14 cellular contexts compared by ENCODE assay signal in the genomic region with DNA sequence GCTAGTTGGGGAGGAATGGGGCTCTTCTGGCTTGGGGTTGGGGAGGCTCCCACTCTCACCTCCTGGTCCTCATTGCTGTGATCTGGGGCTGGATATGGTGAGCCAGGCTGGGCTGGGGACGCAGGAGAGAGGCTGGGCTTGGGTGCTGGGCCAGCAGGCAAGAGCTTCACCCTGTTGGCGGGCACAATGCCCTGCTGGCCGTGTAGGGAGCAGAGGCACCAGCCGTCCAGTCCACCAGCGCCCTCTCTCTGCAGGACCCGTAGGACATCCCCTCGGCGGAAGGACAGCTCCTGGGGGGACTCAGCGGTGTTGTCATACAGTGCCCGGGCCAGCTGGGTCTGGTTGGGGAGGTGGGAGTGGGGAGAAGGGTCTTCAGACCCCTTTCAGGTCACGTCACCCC. TPM values are rescaled to one million over a fixed set of nuclear protein-coding genes. Genes with fewer than 3 reads are reported as not detected.
DNase-seq lines count a peak whose midpoint lies in the region; ATAC-seq and TF ChIP-seq lines count a peak whose summit lies in the region.
"Had no signal": no experiment of that assay in that cellular context is flagged by ENCODE, and none has a peak within 500 bp of the region (broad histone marks: within the 10 kb centered on the region; RNA-seq: fewer than 3 reads in every experiment).

No MANE protein-coding gene starts in this region.

- peaks cover 57% of the 10 kb centered on the region for H3K36me3 ChIP-seq in endodermal cell (ENCODE audit: control insufficient read depth, insufficient read depth, low read length)
- H3K36me3 ChIP-seq in neural progenitor cell = peaks cover 3% of the 10 kb centered on the region

- TF ChIP-seq POLR2A in NB4 (IDR thresholded peaks at IDR 0.05; ENCODE audit: extremely low read depth, insufficient read length) = no peak

- no peak for ATAC-seq in GM21515 (IDR thresholded peaks at IDR 0.05; ENCODE audit: unreplicated experiment)
- ATAC-seq: stimulated activated memory B cell treated with anti-CD40 and anti-IgM and Interleukin-4, amounts not matched to agents 10 μg/mL and 1 μg/mL and 100 μg/mL, for 72 hours had no signal

- H3K4me1 ChIP-seq in endodermal cell (ENCODE audit: control insufficient read depth, insufficient read depth, low read length) (peaks cover 5% of the 10 kb centered on the region), neural progenitor cell (peaks cover 19% of the 10 kb centered on the region)

- H3K79me2 ChIP-seq in neural progenitor cell (ENCODE audit: low read depth) = peaks cover 47% of the 10 kb centered on the region

- H3K27ac Mint-ChIP-seq in endodermal cell = no peak overlapping the region
- H3K27ac Mint-ChIP-seq in neural progenitor cell = no peak overlapping the region
- H3K27ac Mint-ChIP-seq in activated naive CD8-positive, alpha-beta T cell treated with anti-CD3 and anti-CD28 coated beads for 36 hours = no peak overlapping the region
- H3K27ac Mint-ChIP-seq: stimulated activated memory B cell treated with anti-CD40 and anti-IgM and Interleukin-4, amounts not matched to agents 10 μg/mL and 1 μg/mL and 100 μg/mL, for 72 hours had no signal

- H3K9me3 Mint-ChIP-seq in endodermal cell (no peaks in the 10 kb centered on the region), neural progenitor cell (no peaks in the 10 kb centered on the region)
- H3K9me3 Mint-ChIP-seq in activated naive CD8-positive, alpha-beta T cell treated with anti-CD3 and anti-CD28 coated beads for 36 hours = no peaks in the 10 kb centered on the region
- H3K9me3 Mint-ChIP-seq: stimulated activated memory B cell treated with anti-CD40 and anti-IgM and Interleukin-4, amounts not matched to agents 10 μg/mL and 1 μg/mL and 100 μg/mL, for 72 hours had no signal

- H3K27me3 Mint-ChIP-seq in endodermal cell (ENCODE audit: insufficient read depth) = no peaks in the 10 kb centered on the region
- H3K27me3 Mint-ChIP-seq in neural progenitor cell (ENCODE audit: insufficient read depth, low read depth) = peaks cover 9% of the 10 kb centered on the region
- H3K27me3 Mint-ChIP-seq in activated naive CD8-positive, alpha-beta T cell treated with anti-CD3 and anti-CD28 coated beads for 36 hours = peaks cover 18% of the 10 kb centered on the region

- H3K27me3 ChIP-seq in endodermal cell (ENCODE audit: control insufficient read depth, insufficient read depth, low read length, poor library complexity, severe bottlenecking) = no peaks in the 10 kb centered on the region
- H3K27me3 ChIP-seq in neural progenitor cell = no peaks in the 10 kb centered on the region

- H3K4me2 ChIP-seq in neural progenitor cell = no peak overlapping the region

- peaks cover 69% of the 10 kb centered on the region for H3F3A ChIP-seq in neural progenitor cell (ENCODE audit: low read depth)

- H3K4me3 Mint-ChIP-seq in endodermal cell (no peak overlapping the region), neural progenitor cell (peak overlapping the region; percentile 18)
- no peak overlapping the region for H3K4me3 Mint-ChIP-seq in activated naive CD8-positive, alpha-beta T cell treated with anti-CD3 and anti-CD28 coated beads for 36 hours
- H3K4me3 Mint-ChIP-seq: stimulated activated memory B cell treated with anti-CD40 and anti-IgM and Interleukin-4, amounts not matched to agents 10 μg/mL and 1 μg/mL and 100 μg/mL, for 72 hours had no signal

- 85 to 86% methylated on average over 4 to 11 of the region's 11 CpGs for WGBS in endodermal cell (ENCODE audit: insufficient coverage in 1 of 2, insufficient read length in 1 of 2), 2 experiments

- H3K9me3 ChIP-seq in endodermal cell (ENCODE audit: control insufficient read depth, low read length) (no peaks in the 10 kb centered on the region), neural progenitor cell (ENCODE audit: low read depth) (no peaks in the 10 kb centered on the region)

- no peak overlapping the region for H2AFZ ChIP-seq in neural progenitor cell (replicated peaks)

- peaks cover 75% of the 10 kb centered on the region for H4K20me1 ChIP-seq in neural progenitor cell (ENCODE audit: low read depth)

- H3K4me3 ChIP-seq in NB4 (ENCODE audit: low read depth, low read length) = no peak overlapping the region
- no peak overlapping the region for H3K4me3 ChIP-seq in endodermal cell (ENCODE audit: low read length)
- H3K4me3 ChIP-seq in neural progenitor cell = no peak overlapping the region

- no peak overlapping the region for H3K27ac ChIP-seq in endodermal cell (ENCODE audit: low read depth, low read length)
- no peak overlapping the region for H3K27ac ChIP-seq in neural progenitor cell

- H3K36me3 Mint-ChIP-seq in endodermal cell (ENCODE audit: low read depth) (peaks cover 44% of the 10 kb centered on the region), neural progenitor cell (peaks cover 25% of the 10 kb centered on the region)
- no peaks in the 10 kb centered on the region for H3K36me3 Mint-ChIP-seq in activated naive CD8-positive, alpha-beta T cell treated with anti-CD3 and anti-CD28 coated beads for 36 hours
- H3K36me3 Mint-ChIP-seq: stimulated activated memory B cell treated with anti-CD40 and anti-IgM and Interleukin-4, amounts not matched to agents 10 μg/mL and 1 μg/mL and 100 μg/mL, for 72 hours had no signal

- TF ChIP-seq CTCF in NB4 (IDR thresholded peaks at IDR 0.05; ENCODE audit: low read depth, low read length) (peak; percentile 19), endodermal cell (conservative IDR thresholded peaks at IDR 0.05) (peak; percentile 65), neural progenitor cell (IDR thresholded peaks at IDR 0.05) (peak; percentile 28)

- DNase-seq in C1 segment of cervical spinal cord (lab: John Stamatoyannopoulos, UW) (peak in 10 of 14 donors; percentile 17 to 78 (median 54)), NB4 (ENCODE audit: low read depth) (peak; percentile 11), endodermal cell (peak; percentile 78), neural progenitor cell (ENCODE audit: low spot score) (peak; percentile 43), DMS153 (lab: John Stamatoyannopoulos, UW) (no peak), SHP77 treated with DMSO at 0.1 percent for 48 hours (lab: John Stamatoyannopoulos, UW) (no peak)
- DNase-seq in activated naive CD8-positive, alpha-beta T cell treated with anti-CD3 and anti-CD28 coated beads for 36 hours = no peak
- DNase-seq: activated CD4-positive, alpha-beta T cell treated with anti-CD3 and anti-CD28 coated beads for 48 hours; activated gamma-delta T cell treated with Interleukin-2 at 50 U/mL for 16 hours; COR-L47; effector CD4-positive, alpha-beta T cell; SHP77 had no signal

- H3K9ac ChIP-seq in endodermal cell (ENCODE audit: extremely low read depth, low read length, poor library complexity, severe bottlenecking) (no peak overlapping the region), neural progenitor cell (no peak overlapping the region)

- H3K4me1 Mint-ChIP-seq in endodermal cell = peaks cover 29% of the 10 kb centered on the region
- peaks cover 36% of the 10 kb centered on the region for H3K4me1 Mint-ChIP-seq in neural progenitor cell
- no peaks in the 10 kb centered on the region for H3K4me1 Mint-ChIP-seq in activated naive CD8-positive, alpha-beta T cell treated with anti-CD3 and anti-CD28 coated beads for 36 hours
- H3K4me1 Mint-ChIP-seq: stimulated activated memory B cell treated with anti-CD40 and anti-IgM and Interleukin-4, amounts not matched to agents 10 μg/mL and 1 μg/mL and 100 μg/mL, for 72 hours had no signal

RNA-seq across cellular contexts. Expression of gene EFS, which starts 4.5 kb away (rescaled TPM):
- total RNA-seq in endodermal cell (10 to 100 TPM; 69.9 to 96.4 TPM), neural progenitor cell (ENCODE audit: low replicate concordance) (21.7 and 74.3 TPM in 2 replicates)
- polyA plus RNA-seq in endodermal cell (2013, experiment 1 of 2) = 115 TPM
- polyA plus RNA-seq in endodermal cell (2013, experiment 2 of 2) = 105 TPM
- not detected for total RNA-seq in activated naive CD8-positive, alpha-beta T cell treated with anti-CD3 and anti-CD28 coated beads for 36 hours

RNA-seq across cellular contexts. Expression of gene SLC22A17, which starts 7.8 kb away (rescaled TPM):
- 10 to 100 TPM; 49.9 to 89.0 TPM for total RNA-seq in endodermal cell
- polyA plus RNA-seq in endodermal cell (2013, experiment 1 of 2) = 90.3 TPM
- 82.1 TPM for polyA plus RNA-seq in endodermal cell (2013, experiment 2 of 2)
- 22.2 and 80.8 TPM in 2 replicates for total RNA-seq in neural progenitor cell (ENCODE audit: low replicate concordance)
- total RNA-seq in activated naive CD8-positive, alpha-beta T cell treated with anti-CD3 and anti-CD28 coated beads for 36 hours = 1 to 10 TPM; 2.2 to 2.9 TPM

RNA-seq across cellular contexts. Expression of gene IL25, which starts 12.1 kb away (rescaled TPM):
- total RNA-seq in endodermal cell (not detected), neural progenitor cell (ENCODE audit: low replicate concordance) (not detected in 2 replicates)
- polyA plus RNA-seq in endodermal cell (2013, experiment 1 of 2) = not detected
- polyA plus RNA-seq in endodermal cell (2013, experiment 2 of 2) = not detected
- not detected for total RNA-seq in activated naive CD8-positive, alpha-beta T cell treated with anti-CD3 and anti-CD28 coated beads for 36 hours

RNA-seq across cellular contexts. Expression of gene CMTM5, which starts 16.4 kb away (rescaled TPM):
- total RNA-seq in endodermal cell (1 to 10 TPM in 1 of 2 donors, under 1 TPM in 1; 0.40 to 1.4 TPM), neural progenitor cell (ENCODE audit: low replicate concordance) (4.3 and 6.9 TPM in 2 replicates)
- 3.3 TPM for polyA plus RNA-seq in endodermal cell (2013, experiment 1 of 2)
- 2.8 TPM for polyA plus RNA-seq in endodermal cell (2013, experiment 2 of 2)
- not detected for total RNA-seq in activated naive CD8-positive, alpha-beta T cell treated with anti-CD3 and anti-CD28 coated beads for 36 hours

RNA-seq across cellular contexts. Expression of gene PABPN1, which starts 39.2 kb away (rescaled TPM):
- total RNA-seq in endodermal cell (100 to 1,000 TPM; 293 TPM), neural progenitor cell (ENCODE audit: low replicate concordance) (264 and 298 TPM in 2 replicates)
- polyA plus RNA-seq in endodermal cell (2013, experiment 1 of 2) = 295 TPM
- polyA plus RNA-seq in endodermal cell (2013, experiment 2 of 2) = 251 TPM
- total RNA-seq in activated naive CD8-positive, alpha-beta T cell treated with anti-CD3 and anti-CD28 coated beads for 36 hours = 100 to 1,000 TPM; 280 to 289 TPM

Comparison
In these comparisons a context has a peak if more than half of its experiments do, and no peak if none do; other contexts are left out.
1. DNase-seq: peak in C1 segment of cervical spinal cord (10 of 14), NB4 (single experiment), endodermal cell (single experiment) and neural progenitor cell (single experiment); none in activated naive CD8-positive, alpha-beta T cell treated with anti-CD3 and anti-CD28 coated beads for 36 hours (single experiment), DMS153 (single experiment) and SHP77 treated with DMSO at 0.1 percent for 48 hours (single experiment).
2. RNA of gene EFS, which starts 4.5 kb away (total RNA-seq): 69.9 to 96.4 TPM in endodermal cell and 21.7 to 74.3 TPM in neural progenitor cell; not detected in activated naive CD8-positive, alpha-beta T cell treated with anti-CD3 and anti-CD28 coated beads for 36 hours; every median in the first group is over 10 times any median in the second.
3. Peak in every context shown above with its lines, with median percentiles within 50 percentile points of each other: CTCF ChIP-seq.